1 cellular context compared by ENCODE assay signal in genomic region chr14:53537421-53538315, GRCh38.
TF ChIP-seq lines count a peak whose summit lies in the region.

No MANE protein-coding gene starts in this region.

TF ChIP-seq in GM23338, 12 proteins besides CTCF, POLR2A, EP300 and RAD21 (continued from another document):
- TF ChIP-seq ZNF462 (CRISPR knock-in tag; IDR thresholded peaks at IDR 0.05): no peak
- TF ChIP-seq EZH2 (IDR thresholded peaks at IDR 0.05; ENCODE audit: low read depth, unreplicated experiment): no peak
- TF ChIP-seq ZNF114 (CRISPR knock-in tag; IDR thresholded peaks at IDR 0.05): no peak
- no peak for TF ChIP-seq EZH2phosphoT487 (IDR thresholded peaks at IDR 0.05; ENCODE audit: unreplicated experiment)
- TF ChIP-seq POLR2AphosphoS5 (IDR thresholded peaks at IDR 0.05; ENCODE audit: low read depth): no peak
- TF ChIP-seq NANOG (IDR thresholded peaks at IDR 0.05; ENCODE audit: borderline replicate concordance): no peak
TF ChIP-seq in GM23338: peak in this region for 0.
